Comparison of ENCODE assay signal across 1 cellular context in the genomic region with DNA sequence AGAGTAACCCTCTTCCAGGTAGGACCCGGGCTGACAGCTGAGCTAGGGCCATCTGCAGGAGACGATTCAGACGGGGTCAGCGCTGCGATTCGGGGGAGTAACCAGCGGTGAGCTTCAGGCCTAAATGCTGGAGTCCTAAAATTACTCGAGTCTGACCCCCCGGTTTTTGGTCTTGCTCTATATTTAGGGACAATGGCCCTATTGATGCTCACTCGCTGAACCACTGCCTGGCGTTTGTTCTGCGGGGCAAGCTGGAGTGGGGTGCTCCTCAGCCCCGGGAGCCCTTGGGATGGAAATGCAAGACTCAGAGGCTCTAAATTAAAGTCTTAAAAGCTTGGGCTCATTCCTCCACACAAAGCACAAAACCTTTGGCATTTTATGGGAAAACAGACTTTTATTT.
TF ChIP-seq lines count a peak whose summit lies in the region.

No MANE protein-coding gene starts in this region.

TF ChIP-seq in H1, 55 proteins besides CTCF, POLR2A, EP300 and RAD21:
- TF ChIP-seq EZH2 (IDR thresholded peaks at IDR 0.05; ENCODE audit: low read depth, low read length, severe bottlenecking): no peak
- TF ChIP-seq TBP (IDR thresholded peaks at IDR 0.05; ENCODE audit: low read depth, low read length): no peak
- TF ChIP-seq JUND (IDR thresholded peaks at IDR 0.05; ENCODE audit: low read length): no peak
- no peak for TF ChIP-seq POLR2AphosphoS5 (IDR thresholded peaks at IDR 0.05; ENCODE audit: low read depth, low read length)
- no peak for TF ChIP-seq YY1 (IDR thresholded peaks at IDR 0.05; ENCODE audit: low read depth, low read length)
- no peak for TF ChIP-seq SAP30 (IDR thresholded peaks at IDR 0.05; ENCODE audit: insufficient read depth, insufficient replicate concordance, low read length)
- TF ChIP-seq NANOG (IDR thresholded peaks at IDR 0.05; ENCODE audit: insufficient read depth, low read depth, low read length, poor library complexity, severe bottlenecking): no peak
- TF ChIP-seq, protein P1, sequence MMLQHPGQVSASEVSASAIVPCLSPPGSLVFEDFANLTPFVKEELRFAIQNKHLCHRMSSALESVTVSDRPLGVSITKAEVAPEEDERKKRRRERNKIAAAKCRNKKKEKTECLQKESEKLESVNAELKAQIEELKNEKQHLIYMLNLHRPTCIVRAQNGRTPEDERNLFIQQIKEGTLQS (IDR thresholded peaks at IDR 0.05; ENCODE audit: insufficient read depth, low read depth, low read length): no peak
- no peak for TF ChIP-seq TCF12 (IDR thresholded peaks at IDR 0.05; ENCODE audit: low read depth, low read length)
- no peak for TF ChIP-seq EGR1 (IDR thresholded peaks at IDR 0.05; ENCODE audit: borderline replicate concordance, low read depth, low read length)
